In the genomic region with DNA sequence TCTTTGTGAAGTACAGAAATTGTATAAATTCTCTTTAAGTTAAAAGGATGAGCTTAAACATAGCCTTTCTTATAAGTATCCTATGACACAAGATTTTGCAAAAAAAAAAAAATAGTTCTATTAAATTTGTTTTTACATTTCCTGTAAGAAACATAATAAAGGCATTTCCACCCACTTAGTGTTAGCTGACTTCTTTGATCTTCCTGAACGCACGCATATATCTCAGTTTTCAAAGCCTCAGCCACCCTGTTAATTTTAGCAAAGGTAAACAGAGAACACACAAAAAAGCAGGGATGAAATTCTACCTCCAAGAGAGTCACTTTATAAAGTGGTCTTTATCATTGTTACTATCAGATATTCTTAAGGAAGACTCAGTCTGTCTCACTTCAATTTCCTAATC, we compare ENCODE assay signal across 18 cellular contexts.
DNase-seq lines count a peak whose midpoint lies in the region; ATAC-seq and TF ChIP-seq lines count a peak whose summit lies in the region.
"Had no signal": no experiment of that assay in that cellular context is flagged by ENCODE, and none has a peak within 500 bp of the region (broad histone marks: within the 10 kb centered on the region; RNA-seq: fewer than 3 reads in every experiment).

No MANE protein-coding gene starts in this region.

- no peak for DNase-seq in activated T-cell treated with anti-CD3 and anti-CD28 coated beads, Interleukin-2, amount 50 U/mL, for 24 hours
- no peak for DNase-seq in activated T-cell treated with anti-CD3 and anti-CD28 coated beads, Interleukin-2, amount 50 U/mL, for 4 hours
- DNase-seq in SW480 (ENCODE audit: low spot score), result peak; percentile 42
- DNase-seq in memory B cell (ENCODE audit: low spot score in 2 of 2), result no peak
- no peak for DNase-seq in gastrocnemius medialis
- no peak for DNase-seq in immature natural killer cell
- DNase-seq in stimulated activated naive CD4-positive, alpha-beta T cell (lab: John Stamatoyannopoulos, UW), result no peak
- DNase-seq: Kasumi-1, NCI-H1092 treated with DMSO at 0.1 percent for 48 hours, NCI-H1436, NCI-H187, NCI-H2081 treated with DMSO at 0.1 percent for 48 hours, NCI-H2171, NCI-H226, NCI-H510A, NCI-H69, Peyer's patch had no signal

- in situ Hi-C loops in gastrocnemius medialis (cut with MboI; ENCODE audit: low sequenced_read_pairs in 4 of 4), result loop anchor here (5.0 to 25.0 kb wide), 7 partner anchors 233 to 713 kb away; no protein-coding TSS in a partner anchor

- TF ChIP-seq CTCF in gastrocnemius medialis (IDR thresholded peaks at IDR 0.05 in 4 of 5, conservative IDR thresholded peaks at IDR 0.05 in 1 of 5), result no peak

- H3K4me3 ChIP-seq in gastrocnemius medialis, result no peak overlapping the region
- H3K4me3 ChIP-seq: Peyer's patch had no signal

- H3K4me1 ChIP-seq in gastrocnemius medialis, result peaks cover 18 to 27% of the 10 kb centered on the region in 2 donors

- ATAC-seq in activated T-cell treated with anti-CD3 and anti-CD28 coated beads, Interleukin-2, amount 50 U/mL, for 4 hours, result no peak
- no peak for ATAC-seq in memory B cell (ENCODE audit: low read depth)
- no peak for ATAC-seq in gastrocnemius medialis
- ATAC-seq in GM21360 (IDR thresholded peaks at IDR 0.05; ENCODE audit: unreplicated experiment), result no peak

- peak overlapping the region; percentile 19 to 47 (median 34) for H3K27ac ChIP-seq in gastrocnemius medialis
- H3K27ac ChIP-seq: Peyer's patch had no signal

- H3K36me3 Mint-ChIP-seq in activated T-cell treated with anti-CD3 and anti-CD28 coated beads, Interleukin-2, amount 50 U/mL, for 24 hours (ENCODE audit: low read depth), result peaks cover 71% of the 10 kb centered on the region
- H3K36me3 Mint-ChIP-seq in activated T-cell treated with anti-CD3 and anti-CD28 coated beads, Interleukin-2, amount 50 U/mL, for 4 hours (ENCODE audit: insufficient read depth), result peaks cover 19% of the 10 kb centered on the region
- H3K36me3 Mint-ChIP-seq in memory B cell, result peaks cover 12% of the 10 kb centered on the region
- H3K36me3 Mint-ChIP-seq in immature natural killer cell, result peaks cover 4 to 36% (median 23%) of the 10 kb centered on the region in 3 donors

- peaks cover 0 to 33% of the 10 kb centered on the region in 2 donors for H3K36me3 ChIP-seq in gastrocnemius medialis

- H3K9me3 Mint-ChIP-seq in activated T-cell treated with anti-CD3 and anti-CD28 coated beads, Interleukin-2, amount 50 U/mL, for 24 hours, result no peaks in the 10 kb centered on the region
- no peaks in the 10 kb centered on the region for H3K9me3 Mint-ChIP-seq in activated T-cell treated with anti-CD3 and anti-CD28 coated beads, Interleukin-2, amount 50 U/mL, for 4 hours
- H3K9me3 Mint-ChIP-seq in memory B cell (no peaks in the 10 kb centered on the region), immature natural killer cell (no peaks in the 10 kb centered on the region)

- intact Hi-C loops in gastrocnemius medialis (cut with DNase I; ENCODE audit: low total_unique reads), result loop anchor here (5.0 kb wide), 1 partner anchor 708 kb away; no protein-coding TSS in a partner anchor

- H3K27me3 Mint-ChIP-seq in activated T-cell treated with anti-CD3 and anti-CD28 coated beads, Interleukin-2, amount 50 U/mL, for 24 hours, result no peaks in the 10 kb centered on the region
- H3K27me3 Mint-ChIP-seq in activated T-cell treated with anti-CD3 and anti-CD28 coated beads, Interleukin-2, amount 50 U/mL, for 4 hours (ENCODE audit: low read depth), result no peaks in the 10 kb centered on the region
- H3K27me3 Mint-ChIP-seq in memory B cell (no peaks in the 10 kb centered on the region), immature natural killer cell (ENCODE audit: low read depth in 3 of 3) (peaks cover 0 to 3% (median 2%) of the 10 kb centered on the region in 3 donors)

- H3K4me3 Mint-ChIP-seq in activated T-cell treated with anti-CD3 and anti-CD28 coated beads, Interleukin-2, amount 50 U/mL, for 24 hours, result no peak overlapping the region
- H3K4me3 Mint-ChIP-seq in activated T-cell treated with anti-CD3 and anti-CD28 coated beads, Interleukin-2, amount 50 U/mL, for 4 hours, result no peak overlapping the region
- H3K4me3 Mint-ChIP-seq in memory B cell (no peak overlapping the region), immature natural killer cell (no peak overlapping the region)

- no peak for TF ChIP-seq POLR2A in gastrocnemius medialis (IDR thresholded peaks at IDR 0.05)

- no peaks in the 10 kb centered on the region for H3K9me3 ChIP-seq in gastrocnemius medialis
- H3K9me3 ChIP-seq: Peyer's patch had no signal

- H3K4me1 Mint-ChIP-seq in activated T-cell treated with anti-CD3 and anti-CD28 coated beads, Interleukin-2, amount 50 U/mL, for 24 hours (ENCODE audit: low read depth), result peaks cover 15% of the 10 kb centered on the region
- peaks cover 5% of the 10 kb centered on the region for H3K4me1 Mint-ChIP-seq in activated T-cell treated with anti-CD3 and anti-CD28 coated beads, Interleukin-2, amount 50 U/mL, for 4 hours (ENCODE audit: low read depth)
- H3K4me1 Mint-ChIP-seq in memory B cell, result peaks cover 5% of the 10 kb centered on the region
- peaks cover 0 to 2% of the 10 kb centered on the region in 2 donors for H3K4me1 Mint-ChIP-seq in immature natural killer cell

- peak overlapping the region; percentile 47 for H3K27ac Mint-ChIP-seq in activated T-cell treated with anti-CD3 and anti-CD28 coated beads, Interleukin-2, amount 50 U/mL, for 24 hours
- H3K27ac Mint-ChIP-seq in memory B cell, result peak overlapping the region; percentile 26
- no peak overlapping the region for H3K27ac Mint-ChIP-seq in immature natural killer cell

- no peaks in the 10 kb centered on the region for H3K27me3 ChIP-seq in gastrocnemius medialis
- H3K27me3 ChIP-seq: Peyer's patch had no signal

Comparison
In these comparisons a context has a peak if more than half of its experiments do, and no peak if none do; other contexts are left out.
1. H3K27ac Mint-ChIP-seq: peak in activated T-cell treated with anti-CD3 and anti-CD28 coated beads, Interleukin-2, amount 50 U/mL, for 24 hours (single experiment) and memory B cell (single experiment); none in immature natural killer cell (0 of 6).